17 cellular contexts compared by ENCODE assay signal in genomic region chr5:135745897-135746500, GRCh38.
"Had no signal": no experiment of that assay in that cellular context is flagged by ENCODE, and none has a peak within 500 bp of the region (broad histone marks: within the 10 kb centered on the region; RNA-seq: fewer than 3 reads in every experiment).

No MANE protein-coding gene starts in this region.

- H3K9ac ChIP-seq: neural progenitor cell had no signal

- H3K27me3 ChIP-seq: hepatocyte, neural progenitor cell, pancreas, thyroid gland, vagina had no signal

- H3K36me3 ChIP-seq: neural progenitor cell, pancreas, thyroid gland, vagina had no signal

- H3K27ac ChIP-seq: dorsolateral prefrontal cortex, hepatocyte, neural progenitor cell, pancreas, thyroid gland, vagina had no signal

- H3K4me1 ChIP-seq: neural progenitor cell, pancreas, thyroid gland, vagina had no signal

- H2AFZ ChIP-seq: hepatocyte, neural progenitor cell had no signal

- H3K27ac Mint-ChIP-seq: activated CD4-positive, alpha-beta memory T cell treated with anti-CD3 and anti-CD28 coated beads for 36 hours; activated CD8-positive, alpha-beta memory T cell treated with anti-CD3 and anti-CD28 coated beads, Interleukin-2, amount 10 ng/mL, durations not matched to agents 7 days and 5 days; activated naive CD4-positive, alpha-beta T cell treated with anti-CD3 and anti-CD28 coated beads for 36 hours; activated T-helper 2 cell treated with anti-CD3 and anti-CD28 coated beads, Interferon-gamma antibody, Interleukin-2, Interleukin-4, amounts not matched to agents 10 μg/mL and 5 μg/mL and 100 μg/mL, durations not matched to agents 14 hours and 24 hours and 36 hours; neural progenitor cell; stimulated activated effector memory CD8-positive, alpha-beta T cell treated with anti-CD3 and anti-CD28 coated beads, Interleukin-12 subunit alpha, Interleukin-12 subunit beta, amount 100 ng/mL, for 72 hours had no signal

- H3K4me3 ChIP-seq: dorsolateral prefrontal cortex, hepatocyte, neural progenitor cell, pancreas, thyroid gland, vagina had no signal

- ATAC-seq: activated CD8-positive, alpha-beta memory T cell treated with anti-CD3 and anti-CD28 coated beads, Interleukin-2, amount 10 ng/mL, durations not matched to agents 7 days and 5 days; left lobe of liver; pancreas; stimulated activated effector memory CD8-positive, alpha-beta T cell treated with anti-CD3 and anti-CD28 coated beads, Interleukin-12 subunit alpha, Interleukin-12 subunit beta, amount 100 ng/mL, for 72 hours had no signal

- H3K4me1 Mint-ChIP-seq: activated CD8-positive, alpha-beta memory T cell treated with anti-CD3 and anti-CD28 coated beads, Interleukin-2, amount 10 ng/mL, durations not matched to agents 7 days and 5 days; stimulated activated effector memory CD8-positive, alpha-beta T cell treated with anti-CD3 and anti-CD28 coated beads, Interleukin-12 subunit alpha, Interleukin-12 subunit beta, amount 100 ng/mL, for 72 hours had no signal

- H3K9me3 Mint-ChIP-seq: activated T-helper 2 cell treated with anti-CD3 and anti-CD28 coated beads, Interferon-gamma antibody, Interleukin-2, Interleukin-4, amounts not matched to agents 10 μg/mL and 5 μg/mL and 100 μg/mL, durations not matched to agents 14 hours and 24 hours and 36 hours; stimulated activated effector memory CD8-positive, alpha-beta T cell treated with anti-CD3 and anti-CD28 coated beads, Interleukin-12 subunit alpha, Interleukin-12 subunit beta, amount 100 ng/mL, for 72 hours had no signal

- H3K9me3 ChIP-seq: pancreas, thyroid gland, vagina had no signal

- H3K79me2 ChIP-seq: hepatocyte had no signal

- DNase-seq: activated CD4-positive, alpha-beta memory T cell treated with anti-CD3 and anti-CD28 coated beads for 36 hours; activated CD4-positive, alpha-beta T cell treated with anti-CD3 and anti-CD28 coated beads for 1 hour; activated CD8-positive, alpha-beta memory T cell treated with anti-CD3 and anti-CD28 coated beads, Interleukin-2, amount 10 ng/mL, durations not matched to agents 7 days and 5 days; activated naive CD4-positive, alpha-beta T cell treated with anti-CD3 and anti-CD28 coated beads for 36 hours; activated T-cell treated with anti-CD3 and anti-CD28 coated beads, Interleukin-2, amount 50 U/mL, for 1 hour; dorsolateral prefrontal cortex; midbrain; pancreas; stimulated activated CD4-positive, alpha-beta T cell treated with anti-CD3 and anti-CD28 coated beads, Interleukin-12 subunit alpha, Interleukin-12 subunit beta, amount 100 ng/mL, for 4 hours; T1000; thyroid gland had no signal

- H3K4me2 ChIP-seq: hepatocyte, neural progenitor cell had no signal

- H3K36me3 Mint-ChIP-seq: activated CD4-positive, alpha-beta memory T cell treated with anti-CD3 and anti-CD28 coated beads for 36 hours; activated CD8-positive, alpha-beta memory T cell treated with anti-CD3 and anti-CD28 coated beads, Interleukin-2, amount 10 ng/mL, durations not matched to agents 7 days and 5 days; neural progenitor cell; stimulated activated effector memory CD8-positive, alpha-beta T cell treated with anti-CD3 and anti-CD28 coated beads, Interleukin-12 subunit alpha, Interleukin-12 subunit beta, amount 100 ng/mL, for 72 hours had no signal

- H3K4me3 Mint-ChIP-seq: activated CD4-positive, alpha-beta memory T cell treated with anti-CD3 and anti-CD28 coated beads for 36 hours; activated CD8-positive, alpha-beta memory T cell treated with anti-CD3 and anti-CD28 coated beads, Interleukin-2, amount 10 ng/mL, durations not matched to agents 7 days and 5 days; activated naive CD4-positive, alpha-beta T cell treated with anti-CD3 and anti-CD28 coated beads for 36 hours; neural progenitor cell; stimulated activated effector memory CD8-positive, alpha-beta T cell treated with anti-CD3 and anti-CD28 coated beads, Interleukin-12 subunit alpha, Interleukin-12 subunit beta, amount 100 ng/mL, for 72 hours had no signal
